In the genomic region with DNA sequence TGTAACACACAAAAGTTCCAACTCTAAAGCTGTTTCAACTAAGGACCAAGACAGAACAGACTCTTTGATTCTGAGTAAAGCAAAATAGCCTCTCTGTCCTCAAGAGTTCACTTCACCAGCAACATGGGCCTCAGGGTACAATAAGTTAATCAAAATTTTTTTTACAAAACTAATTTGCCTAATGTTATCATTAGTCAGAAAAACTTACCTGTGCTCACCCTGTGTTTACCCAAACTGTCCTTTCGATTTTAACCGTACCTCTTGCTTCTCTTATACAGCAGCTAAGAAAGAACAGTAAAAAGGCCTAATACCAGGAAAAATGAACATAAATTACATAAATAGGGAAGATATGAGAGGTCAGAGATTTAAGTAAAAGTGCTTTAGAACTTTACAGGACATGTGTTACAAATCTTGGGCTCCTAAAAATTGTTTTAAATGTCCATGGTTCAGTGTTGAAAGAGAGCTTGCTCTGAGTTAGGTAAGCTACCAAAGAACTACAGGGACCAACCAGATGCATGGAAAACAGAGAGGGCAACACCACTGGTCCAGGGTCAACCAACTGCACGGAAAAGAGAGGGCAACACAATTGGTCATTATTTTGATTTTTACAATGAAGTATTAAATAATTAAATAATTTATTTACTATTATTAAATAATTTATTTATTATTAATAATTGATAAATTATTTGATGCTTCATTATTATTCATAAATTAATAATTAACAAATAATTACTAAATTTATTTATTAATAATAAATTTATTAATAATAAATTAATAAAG, we compare ENCODE assay signal across 11 cellular contexts.
"Had no signal": no experiment of that assay in that cellular context is flagged by ENCODE, and none has a peak within 500 bp of the region (broad histone marks: within the 10 kb centered on the region; RNA-seq: fewer than 3 reads in every experiment).

No MANE protein-coding gene starts in this region.

- H3K4me1 Mint-ChIP-seq: stimulated activated memory B cell treated with anti-CD40 and anti-IgM and Interleukin-4, amounts not matched to agents 10 μg/mL and 1 μg/mL and 100 μg/mL, for 72 hours had no signal

- H3K9ac ChIP-seq: parathyroid adenoma had no signal

- H3K36me3 Mint-ChIP-seq: stimulated activated memory B cell treated with anti-CD40 and anti-IgM and Interleukin-4, amounts not matched to agents 10 μg/mL and 1 μg/mL and 100 μg/mL, for 72 hours had no signal

- ATAC-seq: activated CD4-positive, CD25-positive, alpha-beta regulatory T cell treated with anti-CD3 and anti-CD28 coated beads, Interleukin-2, amount 50 U/mL, for 24 hours; esophagus mucosa; stimulated activated memory B cell treated with anti-CD40 and anti-IgM and Interleukin-4, amounts not matched to agents 10 μg/mL and 1 μg/mL and 100 μg/mL, for 72 hours had no signal

- H3K27ac Mint-ChIP-seq: activated T-helper 1 cell treated with anti-CD3 and anti-CD28 coated beads, Interleukin-12 subunit alpha, Interleukin-12 subunit beta, Interleukin-2, Interleukin-4 antibody, amounts not matched to agents 30 ng/mL and 10 ng/mL and 1 ng/mL, durations not matched to agents 14 hours and 24 hours and 36 hours; stimulated activated memory B cell treated with anti-CD40 and anti-IgM and Interleukin-4, amounts not matched to agents 10 μg/mL and 1 μg/mL and 100 μg/mL, for 72 hours had no signal

- H3K9me3 Mint-ChIP-seq: activated T-helper 1 cell treated with anti-CD3 and anti-CD28 coated beads, Interleukin-12 subunit alpha, Interleukin-12 subunit beta, Interleukin-2, Interleukin-4 antibody, amounts not matched to agents 30 ng/mL and 10 ng/mL and 1 ng/mL, durations not matched to agents 14 hours and 24 hours and 36 hours; neural crest cell had no signal

- H3K27ac ChIP-seq: parathyroid adenoma had no signal

- FAIRE-seq: bronchial epithelial cell had no signal

- H3K4me1 ChIP-seq: parathyroid adenoma had no signal

- DNase-seq: glutamatergic neuron; kidney glomerular epithelial cell; stimulated activated CD4-positive, alpha-beta T cell treated with anti-CD3 and anti-CD28 coated beads, Interleukin-2, amount 100 ng/mL, for 48 hours; SW 1271 had no signal

- H3K27me3 Mint-ChIP-seq: stimulated activated memory B cell treated with anti-CD40 and anti-IgM and Interleukin-4, amounts not matched to agents 10 μg/mL and 1 μg/mL and 100 μg/mL, for 72 hours had no signal

- H3K4me3 Mint-ChIP-seq: activated T-helper 1 cell treated with anti-CD3 and anti-CD28 coated beads, Interleukin-12 subunit alpha, Interleukin-12 subunit beta, Interleukin-2, Interleukin-4 antibody, amounts not matched to agents 30 ng/mL and 10 ng/mL and 1 ng/mL, durations not matched to agents 14 hours and 24 hours and 36 hours; neural crest cell; stimulated activated memory B cell treated with anti-CD40 and anti-IgM and Interleukin-4, amounts not matched to agents 10 μg/mL and 1 μg/mL and 100 μg/mL, for 72 hours had no signal
